ENCODE assay signal across 8 cellular contexts in the genomic region with DNA sequence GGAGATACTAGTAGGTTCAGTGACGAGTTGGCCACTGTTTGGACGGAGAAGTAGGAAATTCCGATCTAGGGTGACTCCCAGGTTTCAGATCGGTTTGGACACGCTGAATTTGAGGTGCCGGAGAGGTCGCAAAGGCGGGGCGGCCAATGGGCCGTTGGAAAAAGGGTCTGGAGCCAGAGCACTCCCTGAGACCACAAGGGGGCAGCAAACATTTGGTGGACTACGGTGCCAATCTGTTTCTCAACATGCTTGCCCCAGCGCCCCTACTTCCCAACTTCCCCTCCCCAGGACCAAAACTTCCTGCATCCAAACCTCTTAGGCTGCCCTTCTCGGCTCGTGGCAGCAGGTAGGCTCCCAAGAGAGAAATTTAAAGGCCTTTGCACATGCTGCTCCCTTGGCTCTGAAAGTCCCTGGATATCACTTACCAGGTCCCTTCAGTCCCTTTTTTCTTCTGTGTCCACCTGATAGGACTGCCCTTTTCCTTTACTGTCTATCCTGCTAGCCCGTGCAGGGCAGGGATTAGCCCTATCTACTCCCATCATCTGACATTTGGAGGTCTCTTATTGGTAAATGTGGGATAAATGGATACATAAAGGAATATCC. TPM values are rescaled to one million over a fixed set of nuclear protein-coding genes. Genes with fewer than 3 reads are reported as not detected.
A peak's percentile ranks its signal among the peaks of the same experiment; 100 is the strongest.
DNase-seq lines count a peak whose midpoint lies in the region; ATAC-seq and TF ChIP-seq lines count a peak whose summit lies in the region.

No MANE protein-coding gene starts in this region.

- peaks cover 6% of the 10 kb centered on the region for H3K4me1 ChIP-seq in hepatocyte (ENCODE audit: insufficient read depth)

- TF ChIP-seq CTCF in AG10803 (conservative IDR thresholded peaks at IDR 0.05; ENCODE audit: low read length) (peak; percentile 87), astrocyte of the cerebellum (IDR thresholded peaks at IDR 0.05; ENCODE audit: low read depth, low read length, missing control alignments) (peak; percentile 87), hepatocyte (IDR thresholded peaks at IDR 0.05; ENCODE audit: poor library complexity) (peak; percentile 88)

- in situ Hi-C loops in astrocyte of the cerebellum (cut with HindIII; ENCODE audit: low sequenced_read_pairs): loop anchor here (10.0 kb wide), 2 partner anchors 108 to 348 kb away; no protein-coding TSS in a partner anchor

- H4K20me1 ChIP-seq in hepatocyte (ENCODE audit: insufficient read depth, poor library complexity, severe bottlenecking): no peaks in the 10 kb centered on the region

- peak; percentile 67 for DNase-seq in AG10803 (ENCODE audit: low read depth)
- DNase-seq in NCI-H128 (lab: John Stamatoyannopoulos, UW; ENCODE audit: unreplicated experiment): peak; percentile 79
- peak in 4 of 5 experiments; percentile 47 to 68 (median 54) for DNase-seq in T-helper 2 cell
- peak; percentile 35 for DNase-seq in astrocyte of the cerebellum (ENCODE audit: low read depth)
- DNase-seq in hepatocyte (ENCODE audit: low spot score): peak; percentile 92
- peak; percentile 77 for DNase-seq in putamen (ENCODE audit: low spot score)

- peak overlapping the region; percentile 82 for H3K27ac ChIP-seq in hepatocyte

- no peaks in the 10 kb centered on the region for H3K9me3 ChIP-seq in hepatocyte (ENCODE audit: low read depth)

- ATAC-seq in GM19324 (IDR thresholded peaks at IDR 0.05; ENCODE audit: low FRiP score, unreplicated experiment) (peak; percentile 36), GM18498 (IDR thresholded peaks at IDR 0.05; ENCODE audit: unreplicated experiment) (no peak)

- H3K4me3 ChIP-seq in AG10803 (ENCODE audit: low read length) (peak overlapping the region; percentile 67), astrocyte of the cerebellum (ENCODE audit: low read depth, low read length) (peak overlapping the region; percentile 79), hepatocyte (peak overlapping the region; percentile 67)

- WGBS in hepatocyte (ENCODE audit: low lambda C conversion rate, missing lambda C conversion rate): 7% methylated on average over 15 of the region's 15 CpGs

- peak overlapping the region; percentile 92 for H3K4me2 ChIP-seq in hepatocyte

- H3K36me3 ChIP-seq in hepatocyte (replicated peaks; ENCODE audit: insufficient read depth, low read depth): no peaks in the 10 kb centered on the region

- no peaks in the 10 kb centered on the region for H3K27me3 ChIP-seq in hepatocyte

- peaks cover 13% of the 10 kb centered on the region for H3K79me2 ChIP-seq in hepatocyte

- H2AFZ ChIP-seq in hepatocyte: peak overlapping the region; percentile 94

- no peaks in the 10 kb centered on the region for H3K9me2 ChIP-seq in hepatocyte (replicated peaks; ENCODE audit: insufficient read depth)

RNA-seq across cellular contexts. Expression of gene RPP25L, which starts 1.0 kb away (rescaled TPM):
- 30.0 and 31.5 TPM in 2 replicates for total RNA-seq in hepatocyte
- polyA plus RNA-seq in hepatocyte: 31.8 and 35.7 TPM in 2 replicates

RNA-seq across cellular contexts. Expression of gene DCTN3, which starts 7.4 kb away (rescaled TPM):
- 60.3 and 75.0 TPM in 2 replicates for total RNA-seq in hepatocyte
- 83.1 and 114 TPM in 2 replicates for polyA plus RNA-seq in hepatocyte

RNA-seq across cellular contexts. Expression of gene ARID3C, which starts 16.0 kb away (rescaled TPM):
- 0.27 TPM in 1 of 2 replicates, not detected in the other for total RNA-seq in hepatocyte
- polyA plus RNA-seq in hepatocyte: 0.21 TPM in 1 of 2 replicates, not detected in the other

RNA-seq across cellular contexts. Expression of gene CNTFR, which starts 23.4 kb away (rescaled TPM):
- total RNA-seq in hepatocyte: 2.1 and 4.7 TPM in 2 replicates
- polyA plus RNA-seq in hepatocyte: 7.0 and 7.5 TPM in 2 replicates

RNA-seq across cellular contexts. Expression of gene SIGMAR1, which starts 24.7 kb away (rescaled TPM):
- 126 and 141 TPM in 2 replicates for total RNA-seq in hepatocyte
- polyA plus RNA-seq in hepatocyte: 212 and 240 TPM in 2 replicates

Comparison
In these comparisons a context has a peak if more than half of its experiments do, and no peak if none do; other contexts are left out.
1. DNase-seq: peak in every context shown above with its lines; median percentile 92 in hepatocyte; 79 in NCI-H128; 77 in putamen; 67 in AG10803; 54 in T-helper 2 cell; 35 in astrocyte of the cerebellum.